Comparison of ENCODE assay signal across 28 cellular contexts in genomic region chr2:170252414-170252813, GRCh38.
"Had no signal": no experiment of that assay in that cellular context is flagged by ENCODE, and none has a peak within 500 bp of the region (broad histone marks: within the 10 kb centered on the region; RNA-seq: fewer than 3 reads in every experiment).

No MANE protein-coding gene starts in this region.

- H3K79me2 ChIP-seq: hepatocyte had no signal

- H3K4me3 ChIP-seq: colonic mucosa, coronary artery, dorsolateral prefrontal cortex, esophagus muscularis mucosa, esophagus squamous epithelium, gastrocnemius medialis, gastroesophageal sphincter, heart left ventricle, heart right ventricle, hepatocyte had no signal

- H3K4me1 ChIP-seq: colonic mucosa, esophagus muscularis mucosa, esophagus squamous epithelium, foreskin keratinocyte, gastrocnemius medialis, gastroesophageal sphincter, heart left ventricle, heart right ventricle had no signal

- H3K27me3 Mint-ChIP-seq: dendritic cell treated with granulocyte-macrophage colony-stimulating factor and Interleukin-4, amounts not matched to agents 40 ng/mL and 50 ng/mL, for 4 days had no signal

- ATAC-seq: effector memory CD8-positive, alpha-beta T cell; esophagus mucosa; foreskin keratinocyte; gastrocnemius medialis; gastroesophageal sphincter; heart left ventricle; heart right ventricle had no signal

- H3K27ac Mint-ChIP-seq: dendritic cell treated with granulocyte-macrophage colony-stimulating factor and Interleukin-4, amounts not matched to agents 40 ng/mL and 50 ng/mL, for 4 days; effector memory CD8-positive, alpha-beta T cell had no signal

- H2AFZ ChIP-seq: hepatocyte had no signal

- H3K9me3 ChIP-seq: colonic mucosa, esophagus muscularis mucosa, esophagus squamous epithelium, gastrocnemius medialis, gastroesophageal sphincter had no signal

- H3K27me3 ChIP-seq: colonic mucosa, esophagus squamous epithelium, gastrocnemius medialis, gastroesophageal sphincter, hepatocyte had no signal

- H3K4me3 Mint-ChIP-seq: dendritic cell treated with granulocyte-macrophage colony-stimulating factor and Interleukin-4, amounts not matched to agents 40 ng/mL and 50 ng/mL, for 4 days; effector memory CD8-positive, alpha-beta T cell had no signal

- DNase-seq: colonic mucosa; cortex of kidney; dermis blood vessel endothelial cell; dorsolateral prefrontal cortex; effector CD4-positive, alpha-beta T cell; effector CD8-positive, alpha-beta T cell; effector memory CD4-positive, alpha-beta T cell; effector memory CD8-positive, alpha-beta T cell; esophagus squamous epithelium; foreskin fibroblast; foreskin keratinocyte; foreskin melanocyte; gastrocnemius medialis; glutamatergic neuron; head of caudate nucleus; heart left ventricle; heart right ventricle had no signal

- H3K9me3 Mint-ChIP-seq: dendritic cell treated with granulocyte-macrophage colony-stimulating factor and Interleukin-4, amounts not matched to agents 40 ng/mL and 50 ng/mL, for 4 days; effector memory CD8-positive, alpha-beta T cell had no signal

- H3K4me2 ChIP-seq: hepatocyte had no signal

- FAIRE-seq: colon, endometrium, endothelial cell of umbilical vein, frontal cortex had no signal

- H3K27ac ChIP-seq: colonic mucosa, coronary artery, dorsolateral prefrontal cortex, epithelial cell of prostate, esophagus muscularis mucosa, esophagus squamous epithelium, foreskin keratinocyte, gastrocnemius medialis, gastroesophageal sphincter, heart left ventricle, heart right ventricle, hepatocyte had no signal

- H3K36me3 ChIP-seq: colonic mucosa, esophagus muscularis mucosa, esophagus squamous epithelium, gastrocnemius medialis, gastroesophageal sphincter, heart left ventricle, heart right ventricle had no signal
